Comparison of ENCODE assay signal across 8 cellular contexts in genomic region chr2:230715201-230715600, GRCh38. TPM values are rescaled to one million over a fixed set of nuclear protein-coding genes. Genes with fewer than 3 reads are reported as not detected.
DNase-seq lines count a peak whose midpoint lies in the region; ATAC-seq, FAIRE-seq and TF ChIP-seq lines count a peak whose summit lies in the region.

No MANE protein-coding gene starts in this region.

- no peak overlapping the region for H2AFZ ChIP-seq in astrocyte (ENCODE audit: low read depth, low read length)

- H3K9me3 ChIP-seq in AG04450 (ENCODE audit: control insufficient read depth, insufficient read depth, low read length): no peaks in the 10 kb centered on the region; the same call in 1 of the 2 replicates
- no peaks in the 10 kb centered on the region for H3K9me3 ChIP-seq in HUES48 (ENCODE audit: control insufficient read depth, insufficient read depth, low read length)
- no peaks in the 10 kb centered on the region for H3K9me3 ChIP-seq in astrocyte (ENCODE audit: insufficient read depth, low read depth, low read length)

- H3K27ac Mint-ChIP-seq in astrocyte (ENCODE audit: unreplicated experiment) (peak overlapping the region; percentile 21), memory B cell (peak overlapping the region; percentile 39)

- peaks cover 76% of the 10 kb centered on the region for H3K79me2 ChIP-seq in astrocyte (ENCODE audit: insufficient read depth, low read length)

- POLR2A ChIA-PET in AG04450 (lab: Yijun Ruan, JAX): no interaction called here

- H3K4me3 ChIP-seq in AG04450 (ENCODE audit: low read depth, low read length) (peak overlapping the region; percentile 84; the same call in 1 of the 2 replicates), HUES48 (ENCODE audit: low read depth, low read length) (peak overlapping the region; percentile 83; the same call in 1 of the 2 replicates), astrocyte (ENCODE audit: insufficient read depth, low read depth, low read length) (peak overlapping the region; percentile 8)

- H3K4me1 ChIP-seq in HUES48 (ENCODE audit: control insufficient read depth, insufficient read depth, low read length): peaks cover 50% of the 10 kb centered on the region
- H3K4me1 ChIP-seq in astrocyte (ENCODE audit: insufficient read depth, low read length): peaks cover 23% of the 10 kb centered on the region

- H3K36me3 Mint-ChIP-seq in astrocyte (ENCODE audit: low read depth, unreplicated experiment): no peaks in the 10 kb centered on the region
- H3K36me3 Mint-ChIP-seq in memory B cell: peaks cover 5% of the 10 kb centered on the region

- H3K4me2 ChIP-seq in astrocyte (ENCODE audit: low read length): peak overlapping the region; percentile 98

- TF ChIP-seq CTCF in AG04450 (IDR thresholded peaks at IDR 0.05; ENCODE audit: low read depth, low read length) (no peak), astrocyte (IDR thresholded peaks at IDR 0.05; ENCODE audit: insufficient read depth, low read depth, low read length) (no peak)

- no peak for FAIRE-seq in astrocyte (lab: Jason Lieb, UNC)

- no peak for ATAC-seq in memory B cell (ENCODE audit: low read depth)
- ATAC-seq in HG03139 (IDR thresholded peaks at IDR 0.05; ENCODE audit: unreplicated experiment): no peak

- DNase-seq in AG04450 (ENCODE audit: low read depth, low spot score) (no peak), astrocyte (ENCODE audit: low read depth) (peak; percentile 35), memory B cell (ENCODE audit: low spot score in 2 of 2) (no peak), iPS-NIHi7 (ENCODE audit: extremely low spot score) (no peak), DMS53 treated with DMSO at 0.1 percent for 48 hours (lab: John Stamatoyannopoulos, UW; ENCODE audit: unreplicated experiment) (no peak), NCI-H146 treated with DMSO at 0.1 percent for 48 hours (lab: John Stamatoyannopoulos, UW; ENCODE audit: unreplicated experiment) (no peak)

- CTCF ChIA-PET in AG04450 (lab: Charles Lee): interaction anchor here (0.6 to 4.1 kb wide), 9 partner anchors 15 to 648 kb away, joined by 3 to 50 read pairs (median 4); no protein-coding TSS in a partner anchor

- no peaks in the 10 kb centered on the region for H3K27me3 ChIP-seq in AG04450 (ENCODE audit: control insufficient read depth, insufficient read depth, low read length)
- H3K27me3 ChIP-seq in HUES48 (ENCODE audit: control insufficient read depth, insufficient read depth, low read length): no peaks in the 10 kb centered on the region
- no peaks in the 10 kb centered on the region for H3K27me3 ChIP-seq in astrocyte (ENCODE audit: insufficient read depth, low read length)

- H3K27ac ChIP-seq in AG04450 (ENCODE audit: low read depth, low read length): no peak overlapping the region
- no peak overlapping the region for H3K27ac ChIP-seq in HUES48 (ENCODE audit: low read depth, low read length)
- no peak overlapping the region for H3K27ac ChIP-seq in astrocyte (ENCODE audit: low read depth, low read length)

- H3K27me3 Mint-ChIP-seq in astrocyte (ENCODE audit: low read depth, unreplicated experiment) (no peaks in the 10 kb centered on the region), memory B cell (no peaks in the 10 kb centered on the region)

- no peaks in the 10 kb centered on the region; the same call in 1 of the 2 replicates for H3K36me3 ChIP-seq in HUES48 (ENCODE audit: control insufficient read depth, insufficient read depth, low read length)
- H3K36me3 ChIP-seq in astrocyte (ENCODE audit: insufficient read depth, low read length): peaks cover 5% of the 10 kb centered on the region

- H4K20me1 ChIP-seq in astrocyte (ENCODE audit: insufficient read depth, low read length): peaks cover 68% of the 10 kb centered on the region

- H3K9ac ChIP-seq in HUES48 (ENCODE audit: low read depth, low read length): no peak overlapping the region
- H3K9ac ChIP-seq in astrocyte (ENCODE audit: low read length): peak overlapping the region; percentile 24

- H3K4me3 Mint-ChIP-seq in astrocyte (ENCODE audit: unreplicated experiment) (peak overlapping the region; percentile 100), memory B cell (peak overlapping the region; percentile 70)

- H3K9me3 Mint-ChIP-seq in astrocyte (ENCODE audit: unreplicated experiment) (no peaks in the 10 kb centered on the region), memory B cell (no peaks in the 10 kb centered on the region)

- H3K4me1 Mint-ChIP-seq in astrocyte (ENCODE audit: low read depth, unreplicated experiment): peaks cover 33% of the 10 kb centered on the region
- peaks cover 48% of the 10 kb centered on the region for H3K4me1 Mint-ChIP-seq in memory B cell

RNA-seq across cellular contexts. Expression of gene CAB39, which starts 2.6 kb away (rescaled TPM):
- 60.1 and 72.7 TPM in 2 replicates for polyA plus RNA-seq in AG04450 (2011; rRNA removed)
- polyA minus RNA-seq in AG04450 (2011; rRNA and poly(A)+ RNA removed): 61.0 and 84.6 TPM in 2 replicates
- 58.6 and 66.6 TPM in 2 replicates for total RNA-seq in astrocyte

Comparison
In these comparisons a context has a peak if more than half of its experiments do, and no peak if none do; other contexts are left out.
1. H3K4me3 ChIP-seq: peak in every context shown above with its lines; median percentile 84 in AG04450; 83 in HUES48; 8 in astrocyte.